Comparison of ENCODE assay signal across 7 cellular contexts in genomic region chr10:93458821-93459257, GRCh38. TPM values are rescaled to one million over a fixed set of nuclear protein-coding genes. Genes with fewer than 3 reads are reported as not detected.
A peak's percentile ranks its signal among the peaks of the same experiment; 100 is the strongest.
DNase-seq lines count a peak whose midpoint lies in the region; FAIRE-seq and TF ChIP-seq lines count a peak whose summit lies in the region.

No MANE protein-coding gene starts in this region.

- H4K20me1 ChIP-seq in keratinocyte (ENCODE audit: control insufficient read depth, extremely low read depth, insufficient read depth, low read length), result no peaks in the 10 kb centered on the region

- H3K27me3 ChIP-seq in HUES48 (ENCODE audit: control insufficient read depth, insufficient read depth, low read length) (no peaks in the 10 kb centered on the region), keratinocyte (ENCODE audit: control insufficient read depth, extremely low read depth, insufficient read depth, low read length) (no peaks in the 10 kb centered on the region)

- peak overlapping the region; percentile 67 for H3K4me2 ChIP-seq in keratinocyte (ENCODE audit: control insufficient read depth, extremely low read depth, insufficient read depth, low read depth, low read length)

- dilution Hi-C loops in keratinocyte (cut with MboI; ENCODE audit: extremely low pct_ligation_motif_present, low sequenced_read_pairs), result no loop called here

- H3K9me3 ChIP-seq in HUES48 (ENCODE audit: control insufficient read depth, insufficient read depth, low read length), result no peaks in the 10 kb centered on the region
- H3K9me3 ChIP-seq in keratinocyte (ENCODE audit: control insufficient read depth, low read depth, low read length), result no peaks in the 10 kb centered on the region

- TF ChIP-seq CTCF in keratinocyte (optimal IDR thresholded peaks at IDR 0.05 in 1 of 3, IDR thresholded peaks at IDR 0.05 in 1 of 3, conservative IDR thresholded peaks at IDR 0.05 in 1 of 3; ENCODE audit: extremely low read depth in 1 of 3, insufficient read depth in 2 of 3, low read length in 3 of 3), result no peak

- H3K79me2 ChIP-seq in keratinocyte (ENCODE audit: control insufficient read depth, insufficient read depth, low read length), result peaks cover 69% of the 10 kb centered on the region

- peak overlapping the region; percentile 80 for H3K27ac ChIP-seq in HUES48 (ENCODE audit: low read depth, low read length)
- H3K27ac ChIP-seq in keratinocyte (ENCODE audit: control insufficient read depth, insufficient read depth, low read length), result peak overlapping the region; percentile 83

- no peak overlapping the region for H3K9ac ChIP-seq in HUES48 (ENCODE audit: low read depth, low read length)
- H3K9ac ChIP-seq in keratinocyte (ENCODE audit: control insufficient read depth, extremely low read depth, insufficient read depth, low read length), result peak overlapping the region; percentile 52

- DNase-seq in astrocyte of the hippocampus (ENCODE audit: low read depth, low spot score), result peak; percentile 100
- DNase-seq in keratinocyte (ENCODE audit: low read depth, low spot score), result peak; percentile 92
- DNase-seq in stromal cell of bone marrow (ENCODE audit: low read depth), result peak; percentile 100
- no peak for DNase-seq in NCI-H2196 (lab: John Stamatoyannopoulos, UW; ENCODE audit: unreplicated experiment)
- no peak for DNase-seq in activated CD8-positive, alpha-beta memory T cell treated with anti-CD3 and anti-CD28 coated beads, Interleukin-2, amount 50 U/mL, for 48 hours
- no peak for DNase-seq in NCI-H345 (lab: John Stamatoyannopoulos, UW)

- H2AFZ ChIP-seq in keratinocyte (ENCODE audit: control insufficient read depth, low read length), result no peak overlapping the region

- H3K4me1 ChIP-seq in HUES48 (ENCODE audit: control insufficient read depth, insufficient read depth, low read length), result no peaks in the 10 kb centered on the region
- H3K4me1 ChIP-seq in keratinocyte (ENCODE audit: control insufficient read depth, extremely low read depth, insufficient read depth, low read length), result peaks cover 47% of the 10 kb centered on the region

- peak; percentile 100 for FAIRE-seq in keratinocyte (lab: Jason Lieb, UNC)

- no peaks in the 10 kb centered on the region for H3K36me3 ChIP-seq in HUES48 (ENCODE audit: control insufficient read depth, insufficient read depth, low read length)
- H3K36me3 ChIP-seq in keratinocyte (ENCODE audit: control insufficient read depth in 2 of 2, extremely low read depth in 1 of 2, insufficient read depth in 2 of 2, low read length in 2 of 2), result peaks cover 18 to 34% of the 10 kb centered on the region in 2 experiments

- H3K4me3 ChIP-seq in HUES48 (ENCODE audit: low read depth, low read length), result no peak overlapping the region
- H3K4me3 ChIP-seq in keratinocyte (ENCODE audit: control insufficient read depth in 2 of 3, extremely low read depth in 1 of 3, insufficient read depth in 2 of 3, low read depth in 1 of 3, low read length in 3 of 3), result no peak overlapping the region

- no peaks in the 10 kb centered on the region for H3K9me1 ChIP-seq in keratinocyte (ENCODE audit: control insufficient read depth, extremely low read depth, insufficient read depth, low read length)

RNA-seq across cellular contexts. Expression of gene MYOF, which starts 23.3 kb away (rescaled TPM):
- polyA plus RNA-seq in keratinocyte, result 174 to 276 TPM (median 232 TPM) in 3 replicates
- 146 TPM for polyA plus RNA-seq in keratinocyte (2011; ENCODE audit: low read depth)
- 192 and 235 TPM in 2 replicates for polyA plus RNA-seq in keratinocyte (2011; cell fraction: cytosol; rRNA removed)
- 583 and 631 TPM in 2 replicates for polyA plus RNA-seq in keratinocyte (2011; cell fraction: nucleus; rRNA removed)
- 83.5 and 285 TPM in 2 replicates for polyA plus RNA-seq in keratinocyte (2012; ENCODE audit: low replicate concordance)
- polyA minus RNA-seq in keratinocyte, result 141 to 248 TPM (median 172 TPM) in 3 replicates
- polyA minus RNA-seq in keratinocyte (2011; cell fraction: cytosol; rRNA and poly(A)+ RNA removed), result 189 TPM
- 354 and 681 TPM in 2 replicates for polyA minus RNA-seq in keratinocyte (2011; cell fraction: nucleus; rRNA and poly(A)+ RNA removed)

RNA-seq across cellular contexts. Expression of gene CEP55, which starts 37.6 kb away (rescaled TPM):
- 3.2 to 25.4 TPM (median 17.7 TPM) in 3 replicates for polyA plus RNA-seq in keratinocyte
- 0.46 TPM for polyA plus RNA-seq in keratinocyte (2011; ENCODE audit: low read depth)
- polyA plus RNA-seq in keratinocyte (2011; cell fraction: cytosol; rRNA removed), result 4.9 and 10.4 TPM in 2 replicates
- polyA plus RNA-seq in keratinocyte (2011; cell fraction: nucleus; rRNA removed), result 2.4 and 3.3 TPM in 2 replicates
- 0.21 and 17.6 TPM in 2 replicates for polyA plus RNA-seq in keratinocyte (2012; ENCODE audit: low replicate concordance)
- 1.4 to 9.8 TPM (median 1.9 TPM) in 3 replicates for polyA minus RNA-seq in keratinocyte
- 2.1 TPM for polyA minus RNA-seq in keratinocyte (2011; cell fraction: cytosol; rRNA and poly(A)+ RNA removed)
- 0.95 and 2.1 TPM in 2 replicates for polyA minus RNA-seq in keratinocyte (2011; cell fraction: nucleus; rRNA and poly(A)+ RNA removed)

Comparison
In these comparisons a context has a peak if more than half of its experiments do, and no peak if none do; other contexts are left out.
1. DNase-seq: peak in astrocyte of the hippocampus (single experiment), keratinocyte (single experiment) and stromal cell of bone marrow (single experiment); none in NCI-H2196 (single experiment), activated CD8-positive, alpha-beta memory T cell treated with anti-CD3 and anti-CD28 coated beads, Interleukin-2, amount 50 U/mL, for 48 hours (single experiment) and NCI-H345 (single experiment).